8 cellular contexts compared by ENCODE assay signal in genomic region chr17:4554997-4555799, GRCh38. TPM values are rescaled to one million over a fixed set of nuclear protein-coding genes. Genes with fewer than 3 reads are reported as not detected.
DNase-seq lines count a peak whose midpoint lies in the region; ATAC-seq and TF ChIP-seq lines count a peak whose summit lies in the region.

MYBBP1A (minus strand) TSS chr17:4555384; CDS start chr17:4555324, 60 bp downstream.

- no peaks in the 10 kb centered on the region for H3K9me3 Mint-ChIP-seq in activated naive CD4-positive, alpha-beta T cell treated with anti-CD3 and anti-CD28 coated beads for 36 hours

- CTCF ChIA-PET in HEK293T (lab: Yijun Ruan, JAX): interaction anchor here (0.6 to 2.3 kb wide), 4 partner anchors 10 to 58 kb away, joined by 3 to 10 read pairs (median 4); no protein-coding TSS in a partner anchor
- CTCF ChIA-PET in activated naive CD4-positive, alpha-beta T cell treated with anti-CD3 and anti-CD28 coated beads for 36 hours (lab: Charles Lee): interaction anchor here (6.9 kb wide), 1 partner anchor 11 kb away, joined by 45 read pairs; no protein-coding TSS in a partner anchor

- H3K9me3 ChIP-seq in gastroesophageal sphincter: no peaks in the 10 kb centered on the region
- no peaks in the 10 kb centered on the region for H3K9me3 ChIP-seq in neutrophil

- POLR2A ChIA-PET in HEK293T (lab: Yijun Ruan, JAX): interaction anchor here (0.6 to 3.4 kb wide), 23 partner anchors 8 to 528 kb away, joined by 3 to 22 read pairs (median 4); partner anchors contain the start of genes PELP1, RNF167 and SLC25A11

- peak within 1 kb of the TSS; percentile 70 to 92 for H3K4me3 ChIP-seq in gastroesophageal sphincter
- H3K4me3 ChIP-seq in neutrophil (ENCODE audit: low read depth in 1 of 2, low read length in 1 of 2): peak within 1 kb of the TSS; percentile 76 to 93

- H3K4me3 Mint-ChIP-seq in activated naive CD4-positive, alpha-beta T cell treated with anti-CD3 and anti-CD28 coated beads for 36 hours: peak within 1 kb of the TSS; percentile 97

- TF ChIP-seq POLR2A in gastroesophageal sphincter (IDR thresholded peaks at IDR 0.05): peak; percentile 51 to 64

- H3K36me3 ChIP-seq in gastroesophageal sphincter (peaks cover 0 to 39% of the 10 kb centered on the region in 2 donors), neutrophil (no peaks in the 10 kb centered on the region)

- H3K27ac ChIP-seq in gastroesophageal sphincter (peak within 1 kb of the TSS; percentile 45 to 87 (median 85)), neutrophil (peak within 1 kb of the TSS; percentile 83), substantia nigra (ENCODE audit: low read depth, low read length, poor library complexity, severe bottlenecking) (peak within 1 kb of the TSS; percentile 93)

- TF ChIP-seq EP300 in gastroesophageal sphincter (IDR thresholded peaks at IDR 0.05): no peak

- WGBS in gastroesophageal sphincter (ENCODE audit: low coverage in 1 of 2), 2 donors: 0% methylated on average over 7 to 16 of the region's 69 CpGs

- no peaks in the 10 kb centered on the region for H3K27me3 Mint-ChIP-seq in activated naive CD4-positive, alpha-beta T cell treated with anti-CD3 and anti-CD28 coated beads for 36 hours (ENCODE audit: low read depth)

- peak within 1 kb of the TSS; percentile 92 for H3K27ac Mint-ChIP-seq in activated naive CD4-positive, alpha-beta T cell treated with anti-CD3 and anti-CD28 coated beads for 36 hours

- peak; percentile 62 for DNase-seq in GM04503 (ENCODE audit: low read depth)
- DNase-seq in HEK293T (ENCODE audit: extremely low spot score): peak; percentile 99
- DNase-seq in NAMALWA (ENCODE audit: low spot score): peak; percentile 89
- peak; percentile 97 for DNase-seq in SK-N-DZ (ENCODE audit: low spot score)
- DNase-seq in activated naive CD4-positive, alpha-beta T cell treated with anti-CD3 and anti-CD28 coated beads for 36 hours: peak; percentile 98
- DNase-seq in substantia nigra (lab: John Stamatoyannopoulos, UW): peak; percentile 57 to 97 (median 90)

- no peaks in the 10 kb centered on the region for H3K27me3 ChIP-seq in gastroesophageal sphincter
- H3K27me3 ChIP-seq in neutrophil: no peaks in the 10 kb centered on the region

- H3K4me1 ChIP-seq in gastroesophageal sphincter (peaks cover 0 to 29% (median 17%) of the 10 kb centered on the region in 3 donors), neutrophil (ENCODE audit: control insufficient read depth in 1 of 2, insufficient read depth in 1 of 2, low read depth in 1 of 2, low read length in 1 of 2) (peaks cover 17 to 21% of the 10 kb centered on the region in 2 experiments)

- H3K4me1 Mint-ChIP-seq in activated naive CD4-positive, alpha-beta T cell treated with anti-CD3 and anti-CD28 coated beads for 36 hours (ENCODE audit: low read depth): peaks cover 23% of the 10 kb centered on the region

- ATAC-seq in gastroesophageal sphincter: peak; percentile 98

- intact Hi-C loops in activated naive CD4-positive, alpha-beta T cell treated with anti-CD3 and anti-CD28 coated beads for 36 hours (cut with micrococcal nuclease): loop anchor here (1.0 kb wide), 1 partner anchor 8 kb away; no protein-coding TSS in a partner anchor

- peaks cover 30% of the 10 kb centered on the region for H3K36me3 Mint-ChIP-seq in activated naive CD4-positive, alpha-beta T cell treated with anti-CD3 and anti-CD28 coated beads for 36 hours (ENCODE audit: low read depth)

- TF ChIP-seq CTCF in gastroesophageal sphincter (IDR thresholded peaks at IDR 0.05): peak in 3 of 4 experiments; percentile 28 to 56 (median 29)
- TF ChIP-seq CTCF in neutrophil (IDR thresholded peaks at IDR 0.05): peak; percentile 51

TF ChIP-seq in HEK293T, 16 proteins besides CTCF, POLR2A, EP300 and RAD21:
- peak; percentile 78 for TF ChIP-seq ELF4 (IDR thresholded peaks at IDR 0.05)
- no peak for TF ChIP-seq SUZ12 (IDR thresholded peaks at IDR 0.05)
- TF ChIP-seq L3MBTL2 (conservative IDR thresholded peaks at IDR 0.05): peak; percentile 91

RNA-seq across cellular contexts. Expression of gene MYBBP1A, which starts in this region (rescaled TPM):
- polyA plus RNA-seq in SK-N-DZ (2014; cell fraction: cytosol; rRNA removed): 64.2 and 66.4 TPM in 2 replicates
- 201 and 229 TPM in 2 replicates for polyA plus RNA-seq in SK-N-DZ (2014; cell fraction: nucleus; rRNA removed)
- total RNA-seq in activated naive CD4-positive, alpha-beta T cell treated with anti-CD3 and anti-CD28 coated beads for 36 hours: 10 to 100 TPM; 73.7 to 80.7 TPM
- total RNA-seq in gastroesophageal sphincter: 10 to 100 TPM; 19.1 to 46.4 (median 40.9) TPM

Comparison
In these comparisons a context has a peak if more than half of its experiments do, and no peak if none do; other contexts are left out.
1. Peak in every context shown above with its lines: DNase-seq, ATAC-seq, H3K4me3 ChIP-seq and H3K27ac ChIP-seq.